In genomic region chr5:131195696-131196095, GRCh38 we compare ENCODE assay signal across 27 cellular contexts.
"Had no signal": no experiment of that assay in that cellular context is flagged by ENCODE, and none has a peak within 500 bp of the region (broad histone marks: within the 10 kb centered on the region; RNA-seq: fewer than 3 reads in every experiment).

No MANE protein-coding gene starts in this region.

- H3K27ac ChIP-seq: coronary artery, esophagus squamous epithelium, ovary, psoas muscle, skin epidermis, spleen, stomach, thyroid gland, vagina had no signal

- H3K36me3 ChIP-seq: ovary, thyroid gland, vagina had no signal

- H3K27ac Mint-ChIP-seq: memory B cell; mesothelial cell of epicardium; stimulated activated memory B cell treated with anti-CD40 and anti-IgM and Interleukin-4, amounts not matched to agents 10 μg/mL and 1 μg/mL and 100 μg/mL, for 72 hours had no signal

- ATAC-seq: left lobe of liver; naive thymus-derived CD4-positive, alpha-beta T cell; psoas muscle; right cardiac atrium; stimulated activated memory B cell treated with anti-CD40 and anti-IgM and Interleukin-4, amounts not matched to agents 10 μg/mL and 1 μg/mL and 100 μg/mL, for 72 hours had no signal

- H3K4me1 ChIP-seq: esophagus squamous epithelium, spleen, stomach, thyroid gland, vagina had no signal

- H3K4me3 ChIP-seq: coronary artery, esophagus squamous epithelium, lung, mucosa of descending colon, ovary, psoas muscle, skin epidermis, spleen, stomach, thyroid gland, vagina had no signal

- H3K27me3 ChIP-seq: esophagus squamous epithelium, ovary, spleen, stomach, thyroid gland, vagina had no signal

- H3K9me3 ChIP-seq: esophagus squamous epithelium, mucosa of descending colon, ovary, psoas muscle, spleen, stomach, thyroid gland, vagina had no signal

- H3K36me3 Mint-ChIP-seq: mesothelial cell of epicardium had no signal

- H3K4me3 Mint-ChIP-seq: memory B cell; mesothelial cell of epicardium; naive thymus-derived CD4-positive, alpha-beta T cell; stimulated activated memory B cell treated with anti-CD40 and anti-IgM and Interleukin-4, amounts not matched to agents 10 μg/mL and 1 μg/mL and 100 μg/mL, for 72 hours had no signal

- H3K9me3 Mint-ChIP-seq: memory B cell; mesothelial cell of epicardium; naive thymus-derived CD4-positive, alpha-beta T cell; stimulated activated memory B cell treated with anti-CD40 and anti-IgM and Interleukin-4, amounts not matched to agents 10 μg/mL and 1 μg/mL and 100 μg/mL, for 72 hours had no signal

- H3K4me1 Mint-ChIP-seq: memory B cell; stimulated activated memory B cell treated with anti-CD40 and anti-IgM and Interleukin-4, amounts not matched to agents 10 μg/mL and 1 μg/mL and 100 μg/mL, for 72 hours had no signal

- DNase-seq: dermis blood vessel endothelial cell; effector memory CD4-positive, alpha-beta T cell; erythroblast; esophagus squamous epithelium; foreskin melanocyte; hypothalamus; kidney; mucosa of descending colon; naive thymus-derived CD4-positive, alpha-beta T cell; occipital lobe; ovary; posterior cingulate gyrus; psoas muscle; right cardiac atrium; spleen; stimulated activated CD4-positive, alpha-beta T cell treated with anti-CD3 and anti-CD28 coated beads, Interleukin-4, amount 100 ng/mL, for 4 hours; stomach; thyroid gland; trophoblast cell had no signal

- H3K27me3 Mint-ChIP-seq: memory B cell; naive thymus-derived CD4-positive, alpha-beta T cell; stimulated activated memory B cell treated with anti-CD40 and anti-IgM and Interleukin-4, amounts not matched to agents 10 μg/mL and 1 μg/mL and 100 μg/mL, for 72 hours had no signal
